1 cellular context compared by ENCODE assay signal in the genomic region with DNA sequence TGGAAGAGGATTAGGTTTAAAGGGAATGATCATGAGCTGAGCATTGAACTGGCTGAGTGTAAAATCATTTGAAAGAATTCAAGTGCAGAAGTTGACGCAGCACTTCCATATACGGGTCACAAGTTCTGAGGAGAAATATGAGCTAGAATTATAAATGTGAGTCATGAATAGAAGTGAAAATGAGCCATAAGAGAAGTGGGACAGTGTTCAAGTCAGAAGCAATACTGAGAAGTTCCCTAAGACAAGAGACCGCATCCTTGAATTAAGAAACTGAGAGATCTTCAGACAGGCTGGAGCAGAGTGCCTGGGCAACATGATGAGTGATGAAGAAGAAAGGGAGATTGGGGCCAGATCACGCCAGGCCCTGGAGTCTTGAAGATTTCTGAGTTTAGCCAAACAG.
TF ChIP-seq lines count a peak whose summit lies in the region.

No MANE protein-coding gene starts in this region.

TF ChIP-seq in GM12878, 131 proteins besides CTCF, POLR2A, EP300 and RAD21 (continued from another document):
- TF ChIP-seq, protein P1, sequence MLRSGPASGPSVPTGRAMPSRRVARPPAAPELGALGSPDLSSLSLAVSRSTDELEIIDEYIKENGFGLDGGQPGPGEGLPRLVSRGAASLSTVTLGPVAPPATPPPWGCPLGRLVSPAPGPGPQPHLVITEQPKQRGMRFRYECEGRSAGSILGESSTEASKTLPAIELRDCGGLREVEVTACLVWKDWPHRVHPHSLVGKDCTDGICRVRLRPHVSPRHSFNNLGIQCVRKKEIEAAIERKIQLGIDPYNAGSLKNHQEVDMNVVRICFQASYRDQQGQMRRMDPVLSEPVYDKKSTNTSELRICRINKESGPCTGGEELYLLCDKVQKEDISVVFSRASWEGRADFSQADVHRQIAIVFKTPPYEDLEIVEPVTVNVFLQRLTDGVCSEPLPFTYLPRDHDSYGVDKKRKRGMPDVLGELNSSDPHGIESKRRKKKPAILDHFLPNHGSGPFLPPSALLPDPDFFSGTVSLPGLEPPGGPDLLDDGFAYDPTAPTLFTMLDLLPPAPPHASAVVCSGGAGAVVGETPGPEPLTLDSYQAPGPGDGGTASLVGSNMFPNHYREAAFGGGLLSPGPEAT (IDR thresholded peaks at IDR 0.05; ENCODE audit: low read depth), result peak; percentile 55; the same call in 1 of the 2 replicates
- TF ChIP-seq, protein P2, sequence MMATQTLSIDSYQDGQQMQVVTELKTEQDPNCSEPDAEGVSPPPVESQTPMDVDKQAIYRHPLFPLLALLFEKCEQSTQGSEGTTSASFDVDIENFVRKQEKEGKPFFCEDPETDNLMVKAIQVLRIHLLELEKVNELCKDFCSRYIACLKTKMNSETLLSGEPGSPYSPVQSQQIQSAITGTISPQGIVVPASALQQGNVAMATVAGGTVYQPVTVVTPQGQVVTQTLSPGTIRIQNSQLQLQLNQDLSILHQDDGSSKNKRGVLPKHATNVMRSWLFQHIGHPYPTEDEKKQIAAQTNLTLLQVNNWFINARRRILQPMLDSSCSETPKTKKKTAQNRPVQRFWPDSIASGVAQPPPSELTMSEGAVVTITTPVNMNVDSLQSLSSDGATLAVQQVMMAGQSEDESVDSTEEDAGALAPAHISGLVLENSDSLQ (IDR thresholded peaks at IDR 0.05), result 0 out of 2 replicates have a peak, but pooled peaks have one; percentile 17
- TF ChIP-seq IKZF2 (IDR thresholded peaks at IDR 0.05) (peak; percentile 87 to 92), PAX8 (IDR thresholded peaks at IDR 0.05) (no peak), DPF2 (IDR thresholded peaks at IDR 0.05) (peak; percentile 63)
- TF ChIP-seq, protein P3, sequence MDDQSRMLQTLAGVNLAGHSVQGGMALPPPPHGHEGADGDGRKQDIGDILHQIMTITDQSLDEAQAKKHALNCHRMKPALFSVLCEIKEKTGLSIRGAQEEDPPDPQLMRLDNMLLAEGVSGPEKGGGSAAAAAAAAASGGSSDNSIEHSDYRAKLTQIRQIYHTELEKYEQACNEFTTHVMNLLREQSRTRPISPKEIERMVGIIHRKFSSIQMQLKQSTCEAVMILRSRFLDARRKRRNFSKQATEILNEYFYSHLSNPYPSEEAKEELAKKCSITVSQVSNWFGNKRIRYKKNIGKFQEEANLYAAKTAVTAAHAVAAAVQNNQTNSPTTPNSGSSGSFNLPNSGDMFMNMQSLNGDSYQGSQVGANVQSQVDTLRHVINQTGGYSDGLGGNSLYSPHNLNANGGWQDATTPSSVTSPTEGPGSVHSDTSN (IDR thresholded peaks at IDR 0.05; ENCODE audit: insufficient replicate concordance, low read depth, low read length), result peak; percentile 11
